Comparison of ENCODE assay signal across 26 cellular contexts in genomic region chr5:13780081-13780480, GRCh38.
"Had no signal": no experiment of that assay in that cellular context is flagged by ENCODE, and none has a peak within 500 bp of the region (broad histone marks: within the 10 kb centered on the region; RNA-seq: fewer than 3 reads in every experiment).

No MANE protein-coding gene starts in this region.

- H3K27me3 ChIP-seq: dorsolateral prefrontal cortex, esophagus squamous epithelium, gastroesophageal sphincter, heart left ventricle, hepatocyte, left lung had no signal

- H3K27ac ChIP-seq: coronary artery, esophagus squamous epithelium, gastroesophageal sphincter, heart left ventricle, hepatocyte, left lung, lower lobe of right lung had no signal

- H3K4me1 Mint-ChIP-seq: immature natural killer cell, memory B cell, naive B cell had no signal

- H3K27me3 Mint-ChIP-seq: memory B cell, naive B cell had no signal

- FAIRE-seq: colon, endothelial cell of umbilical vein, frontal cortex, kidney had no signal

- H3K9me3 Mint-ChIP-seq: memory B cell had no signal

- H3K4me3 Mint-ChIP-seq: immature natural killer cell, memory B cell, naive B cell had no signal

- H3K4me3 ChIP-seq: coronary artery, dorsolateral prefrontal cortex, esophagus squamous epithelium, gastroesophageal sphincter, heart left ventricle, hepatocyte, left lung, lower lobe of right lung, mucosa of descending colon had no signal

- DNase-seq: dermis blood vessel endothelial cell; dorsolateral prefrontal cortex; effector CD4-positive, alpha-beta T cell; effector memory CD4-positive, alpha-beta T cell; esophagus squamous epithelium; foreskin fibroblast; heart left ventricle; hypothalamus; immature natural killer cell; islet precursor cell; kidney; kidney glomerular epithelial cell; left cardiac atrium; left lung; left ventricle myocardium superior; lower lobe of right lung; midbrain; mucosa of descending colon; naive B cell had no signal

- ATAC-seq: gastroesophageal sphincter, heart left ventricle, left cardiac atrium, left lung, left ventricle myocardium superior, lower lobe of right lung, mucosa of descending colon had no signal

- H3K36me3 Mint-ChIP-seq: immature natural killer cell, memory B cell, naive B cell had no signal

- H3K36me3 ChIP-seq: esophagus squamous epithelium, gastroesophageal sphincter, heart left ventricle, left lung, lower lobe of right lung had no signal

- H3K9me3 ChIP-seq: esophagus squamous epithelium, gastroesophageal sphincter, heart left ventricle, left lung, lower lobe of right lung, mucosa of descending colon had no signal

- H3K4me1 ChIP-seq: esophagus squamous epithelium, gastroesophageal sphincter, heart left ventricle, left lung, lower lobe of right lung had no signal
